8 cellular contexts compared by ENCODE assay signal in genomic region chr13:96075953-96076543, GRCh38. TPM values are rescaled to one million over a fixed set of nuclear protein-coding genes. Genes with fewer than 3 reads are reported as not detected.
DNase-seq lines count a peak whose midpoint lies in the region; ATAC-seq and TF ChIP-seq lines count a peak whose summit lies in the region.

No MANE protein-coding gene starts in this region.

- no peaks in the 10 kb centered on the region for H3K4me1 Mint-ChIP-seq in activated naive CD4-positive, alpha-beta T cell treated with anti-CD3 and anti-CD28 coated beads, Interleukin-2, amount 10 ng/mL, durations not matched to agents 7 days and 5 days

- no peaks in the 10 kb centered on the region for H3K9me2 ChIP-seq in OCI-LY1 (ENCODE audit: low read depth, low read length)

- H3K4me3 ChIP-seq in OCI-LY1 (ENCODE audit: low read depth, low read length, poor library complexity, severe bottlenecking) (no peak overlapping the region), prostate gland (no peak overlapping the region)

- TF ChIP-seq POLR2A in prostate gland (IDR thresholded peaks at IDR 0.05): no peak

- no peaks in the 10 kb centered on the region for H3K79me2 ChIP-seq in OCI-LY1 (ENCODE audit: insufficient read depth, low read length)

- H3K9ac ChIP-seq in OCI-LY1 (ENCODE audit: low read length): no peak overlapping the region

- no peak overlapping the region for H3K27ac Mint-ChIP-seq in activated naive CD4-positive, alpha-beta T cell treated with anti-CD3 and anti-CD28 coated beads, Interleukin-2, amount 10 ng/mL, durations not matched to agents 7 days and 5 days

- ATAC-seq in GM18867 (IDR thresholded peaks at IDR 0.05; ENCODE audit: unreplicated experiment) (peak; percentile 42), foreskin keratinocyte (peak; percentile 42)

- intact Hi-C loops in prostate gland (cut with DNase I): no loop called here

- 82% methylated on average over 3 of the region's 3 CpGs for WGBS in prostate gland

- H3K27me3 ChIP-seq in OCI-LY1 (ENCODE audit: insufficient read depth, low read length): no peaks in the 10 kb centered on the region
- H3K27me3 ChIP-seq in foreskin keratinocyte: peaks cover 25% of the 10 kb centered on the region
- no peaks in the 10 kb centered on the region for H3K27me3 ChIP-seq in prostate gland (replicated peaks; ENCODE audit: insufficient read depth)

- no peaks in the 10 kb centered on the region for H3F3A ChIP-seq in OCI-LY1 (ENCODE audit: insufficient read depth, low read length)

- no peaks in the 10 kb centered on the region for H3K36me3 Mint-ChIP-seq in activated naive CD4-positive, alpha-beta T cell treated with anti-CD3 and anti-CD28 coated beads, Interleukin-2, amount 10 ng/mL, durations not matched to agents 7 days and 5 days

- H3K27ac ChIP-seq in OCI-LY1 (ENCODE audit: low read depth, low read length, poor library complexity, severe bottlenecking): no peak overlapping the region
- no peak overlapping the region for H3K27ac ChIP-seq in foreskin keratinocyte
- H3K27ac ChIP-seq in prostate gland: no peak overlapping the region

- no peaks in the 10 kb centered on the region for H3K4me1 ChIP-seq in OCI-LY1 (ENCODE audit: insufficient read depth, low read length, severe bottlenecking)
- no peaks in the 10 kb centered on the region for H3K4me1 ChIP-seq in foreskin keratinocyte
- H3K4me1 ChIP-seq in prostate gland (replicated peaks): no peaks in the 10 kb centered on the region

- H3K9me3 ChIP-seq in OCI-LY1 (ENCODE audit: low read length) (no peaks in the 10 kb centered on the region), prostate gland (no peaks in the 10 kb centered on the region)

- no peaks in the 10 kb centered on the region for H3K36me3 ChIP-seq in OCI-LY1 (ENCODE audit: insufficient read depth, low read length)
- no peaks in the 10 kb centered on the region for H3K36me3 ChIP-seq in prostate gland

- no peak overlapping the region for H3K4me3 Mint-ChIP-seq in activated naive CD4-positive, alpha-beta T cell treated with anti-CD3 and anti-CD28 coated beads, Interleukin-2, amount 10 ng/mL, durations not matched to agents 7 days and 5 days

- H3K9me3 Mint-ChIP-seq in activated naive CD4-positive, alpha-beta T cell treated with anti-CD3 and anti-CD28 coated beads, Interleukin-2, amount 10 ng/mL, durations not matched to agents 7 days and 5 days: no peaks in the 10 kb centered on the region

- H3K4me2 ChIP-seq in OCI-LY1 (ENCODE audit: low read length): no peak overlapping the region

- TF ChIP-seq CTCF in OCI-LY1 (IDR thresholded peaks at IDR 0.05; ENCODE audit: low read length) (peak; percentile 80), foreskin keratinocyte (conservative IDR thresholded peaks at IDR 0.05) (peak; percentile 60), prostate gland (IDR thresholded peaks at IDR 0.05) (peak in 1 of 4 experiments; percentile 14)

- CTCF ChIA-PET in activated naive CD4-positive, alpha-beta T cell treated with anti-CD3 and anti-CD28 coated beads, Interleukin-2, amount 10 ng/mL, durations not matched to agents 7 days and 5 days (lab: Charles Lee): no interaction called here

- H4K20me1 ChIP-seq in OCI-LY1 (ENCODE audit: insufficient read depth, low read length): no peaks in the 10 kb centered on the region

- H2AFZ ChIP-seq in OCI-LY1 (ENCODE audit: low read length): no peak overlapping the region

- H3K27me3 Mint-ChIP-seq in activated naive CD4-positive, alpha-beta T cell treated with anti-CD3 and anti-CD28 coated beads, Interleukin-2, amount 10 ng/mL, durations not matched to agents 7 days and 5 days: no peaks in the 10 kb centered on the region

- peak; percentile 45 for DNase-seq in AG08395 (ENCODE audit: low spot score)
- DNase-seq in foreskin keratinocyte: no peak
- DNase-seq in putamen (ENCODE audit: low spot score): no peak
- DNase-seq in activated naive CD4-positive, alpha-beta T cell treated with anti-CD3 and anti-CD28 coated beads, Interleukin-2, amount 10 ng/mL, durations not matched to agents 7 days and 5 days: no peak
- DNase-seq in prostate gland (ENCODE audit: low spot score): no peak
- no peak for DNase-seq in hippocampal formation (lab: John Stamatoyannopoulos, UW)

RNA-seq across cellular contexts. Expression of gene HS6ST3, which starts 13.9 kb away (rescaled TPM):
- 0.07 and 0.10 TPM in 2 replicates for total RNA-seq in foreskin keratinocyte
- 0.01 TPM in 1 of 2 replicates, not detected in the other for polyA plus RNA-seq in foreskin keratinocyte
- total RNA-seq in prostate gland: 1 to 10 TPM in 1 of 2 donors, under 1 TPM in 1; 0.97 to 1.0 TPM

RNA-seq across cellular contexts. Expression of gene UGGT2, which starts 22.8 kb away (rescaled TPM):
- 13.6 TPM in 2 replicates for total RNA-seq in foreskin keratinocyte
- polyA plus RNA-seq in foreskin keratinocyte: 4.0 and 5.1 TPM in 2 replicates
- 10 to 100 TPM; 21.1 to 26.1 TPM for total RNA-seq in prostate gland
